2 cellular contexts compared by ENCODE assay signal in genomic region chrX:134891652-134892051, GRCh38.
A peak's percentile ranks its signal among the peaks of the same experiment; 100 is the strongest.
TF ChIP-seq lines count a peak whose summit lies in the region.

No MANE protein-coding gene starts in this region.

TF ChIP-seq in A549, 52 proteins besides CTCF, POLR2A, EP300 and RAD21:
- TF ChIP-seq FOSL2 (IDR thresholded peaks at IDR 0.05) (no peak), FOSL2 (CRISPR knock-in tag; IDR thresholded peaks at IDR 0.05) (no peak), FOXS1 (CRISPR knock-in tag; IDR thresholded peaks at IDR 0.05) (no peak), ZNF302 (CRISPR knock-in tag; IDR thresholded peaks at IDR 0.05) (no peak), HDAC2 (IDR thresholded peaks at IDR 0.05) (no peak), KDM5A (IDR thresholded peaks at IDR 0.05) (no peak), RNF2 (IDR thresholded peaks at IDR 0.05; ENCODE audit: borderline replicate concordance, low read depth) (no peak), CHD2 (IDR thresholded peaks at IDR 0.05; ENCODE audit: low read length, partially characterized antibody) (no peak), CEBPB (IDR thresholded peaks at IDR 0.05) (no peak), JUNB (IDR thresholded peaks at IDR 0.05) (no peak), GATA3 (IDR thresholded peaks at IDR 0.05; ENCODE audit: borderline replicate concordance) (no peak)
- TF ChIP-seq, protein P1, sequence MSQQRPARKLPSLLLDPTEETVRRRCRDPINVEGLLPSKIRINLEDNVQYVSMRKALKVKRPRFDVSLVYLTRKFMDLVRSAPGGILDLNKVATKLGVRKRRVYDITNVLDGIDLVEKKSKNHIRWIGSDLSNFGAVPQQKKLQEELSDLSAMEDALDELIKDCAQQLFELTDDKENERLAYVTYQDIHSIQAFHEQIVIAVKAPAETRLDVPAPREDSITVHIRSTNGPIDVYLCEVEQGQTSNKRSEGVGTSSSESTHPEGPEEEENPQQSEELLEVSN (IDR thresholded peaks at IDR 0.05; ENCODE audit: borderline replicate concordance, low read depth): no peak

TF ChIP-seq in IMR-90, 13 proteins besides CTCF, POLR2A, EP300 and RAD21:
- no peak for TF ChIP-seq FOS (IDR thresholded peaks at IDR 0.05; ENCODE audit: low read depth, low read length)
- TF ChIP-seq MAFK (IDR thresholded peaks at IDR 0.05; ENCODE audit: low read depth, low read length): peak; percentile 83
- TF ChIP-seq, protein P2, sequence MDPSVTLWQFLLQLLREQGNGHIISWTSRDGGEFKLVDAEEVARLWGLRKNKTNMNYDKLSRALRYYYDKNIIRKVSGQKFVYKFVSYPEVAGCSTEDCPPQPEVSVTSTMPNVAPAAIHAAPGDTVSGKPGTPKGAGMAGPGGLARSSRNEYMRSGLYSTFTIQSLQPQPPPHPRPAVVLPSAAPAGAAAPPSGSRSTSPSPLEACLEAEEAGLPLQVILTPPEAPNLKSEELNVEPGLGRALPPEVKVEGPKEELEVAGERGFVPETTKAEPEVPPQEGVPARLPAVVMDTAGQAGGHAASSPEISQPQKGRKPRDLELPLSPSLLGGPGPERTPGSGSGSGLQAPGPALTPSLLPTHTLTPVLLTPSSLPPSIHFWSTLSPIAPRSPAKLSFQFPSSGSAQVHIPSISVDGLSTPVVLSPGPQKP (IDR thresholded peaks at IDR 0.05; ENCODE audit: borderline replicate concordance, low read depth, low read length): no peak
TF ChIP-seq in IMR-90: peak in this region for 1.
